ENCODE assay signal across 15 cellular contexts in genomic region chr2:16656087-16656486, GRCh38. TPM values are rescaled to one million over a fixed set of nuclear protein-coding genes. Genes with fewer than 3 reads are reported as not detected.
DNase-seq lines count a peak whose midpoint lies in the region; ATAC-seq and TF ChIP-seq lines count a peak whose summit lies in the region.
"Had no signal": no experiment of that assay in that cellular context is flagged by ENCODE, and none has a peak within 500 bp of the region (broad histone marks: within the 10 kb centered on the region; RNA-seq: fewer than 3 reads in every experiment).

No MANE protein-coding gene starts in this region.

- no peak overlapping the region for H3K4me3 ChIP-seq in BLaER1
- peak overlapping the region; percentile 55; the same call in 1 of the 2 replicates for H3K4me3 ChIP-seq in OCI-LY3 (ENCODE audit: low read length)
- H3K4me3 ChIP-seq in left lung: no peak overlapping the region
- no peak overlapping the region for H3K4me3 ChIP-seq in sigmoid colon
- H3K4me3 ChIP-seq in HAP-1: no peak overlapping the region
- H3K4me3 ChIP-seq: cardiac muscle cell had no signal

- H3K9ac ChIP-seq in BLaER1 (peak overlapping the region; percentile 67; the same call in 1 of the 2 replicates), OCI-LY3 (ENCODE audit: low read length) (peak overlapping the region; percentile 52; the same call in 1 of the 2 replicates)

- DNase-seq in left lung (no peak), sigmoid colon (no peak), cerebellar nuclear complex (lab: John Stamatoyannopoulos, UW) (no peak), SW480 (ENCODE audit: low spot score) (no peak), HAP-1 (ENCODE audit: low spot score in 2 of 2) (no peak)
- DNase-seq: activated CD4-positive, alpha-beta T cell treated with anti-CD3 and anti-CD28 coated beads, Interleukin-2, amount 50 U/mL, for 4 hours; activated effector memory CD4-positive, alpha-beta T cell treated with Interleukin-2 at 50 U/mL for 16 hours; DMS53; NCI-H1436; NCI-H524 treated with DMSO at 0.1 percent for 48 hours; T1000 had no signal

- H3K9me3 ChIP-seq in BLaER1 (no peaks in the 10 kb centered on the region), OCI-LY3 (ENCODE audit: insufficient read depth, low read length) (no peaks in the 10 kb centered on the region), left lung (no peaks in the 10 kb centered on the region), sigmoid colon (no peaks in the 10 kb centered on the region), HAP-1 (no peaks in the 10 kb centered on the region)

- TF ChIP-seq EP300 in sigmoid colon (IDR thresholded peaks at IDR 0.05): no peak

- 89 to 95% methylated on average over 2 of the region's 2 CpGs for WGBS in sigmoid colon, 2 donors

- H3K79me2 ChIP-seq in OCI-LY3 (ENCODE audit: low read length): peaks cover 5% of the 10 kb centered on the region

- peak overlapping the region; percentile 88 for H3K4me2 ChIP-seq in BLaER1
- H3K4me2 ChIP-seq in OCI-LY3 (ENCODE audit: low read length): peak overlapping the region; percentile 71

- in situ Hi-C loops in HAP-1 (cut with MboI; ENCODE audit: low sequenced_read_pairs): no loop called here

- no peak for TF ChIP-seq POLR2A in sigmoid colon (IDR thresholded peaks at IDR 0.05)

- H3K27me3 ChIP-seq in BLaER1 (no peaks in the 10 kb centered on the region), OCI-LY3 (ENCODE audit: low read depth, low read length) (no peaks in the 10 kb centered on the region), left lung (no peaks in the 10 kb centered on the region), sigmoid colon (no peaks in the 10 kb centered on the region), HAP-1 (ENCODE audit: low read depth) (no peaks in the 10 kb centered on the region)
- H3K27me3 ChIP-seq: cardiac muscle cell had no signal

- peaks cover 98% of the 10 kb centered on the region for H3K4me1 ChIP-seq in BLaER1
- H3K4me1 ChIP-seq in OCI-LY3 (ENCODE audit: low read length): peaks cover 86% of the 10 kb centered on the region
- peaks cover 46 to 93% of the 10 kb centered on the region in 2 donors for H3K4me1 ChIP-seq in left lung
- peaks cover 0 to 96% (median 73%) of the 10 kb centered on the region in 4 donors for H3K4me1 ChIP-seq in sigmoid colon
- no peaks in the 10 kb centered on the region for H3K4me1 ChIP-seq in HAP-1

- TF ChIP-seq CTCF in OCI-LY3 (IDR thresholded peaks at IDR 0.05; ENCODE audit: low read depth, low read length) (no peak), left lung (IDR thresholded peaks at IDR 0.05) (no peak), sigmoid colon (IDR thresholded peaks at IDR 0.05) (no peak)

- peak overlapping the region; percentile 84 for H3K27ac ChIP-seq in BLaER1
- peak overlapping the region; percentile 90 for H3K27ac ChIP-seq in OCI-LY3 (ENCODE audit: low read length)
- H3K27ac ChIP-seq in left lung: peak overlapping the region; percentile 58 to 87
- peak overlapping the region; percentile 15 to 62 (median 36) for H3K27ac ChIP-seq in sigmoid colon
- H3K27ac ChIP-seq: cardiac muscle cell had no signal

- ATAC-seq in left lung: no peak
- ATAC-seq in HG02571 (IDR thresholded peaks at IDR 0.05; ENCODE audit: unreplicated experiment): no peak

- intact Hi-C loops in left lung (cut with DNase I) (no loop called here), sigmoid colon (cut with DNase I) (no loop called here)

- no peak overlapping the region for H2AFZ ChIP-seq in OCI-LY3 (ENCODE audit: low read depth, low read length)

- H4K20me1 ChIP-seq in BLaER1 (no peaks in the 10 kb centered on the region), OCI-LY3 (ENCODE audit: insufficient read depth, low read length) (no peaks in the 10 kb centered on the region)

- H3K36me3 ChIP-seq in BLaER1: no peaks in the 10 kb centered on the region
- H3K36me3 ChIP-seq in OCI-LY3 (replicated peaks; ENCODE audit: low read depth, low read length): peaks cover 2% of the 10 kb centered on the region
- no peaks in the 10 kb centered on the region for H3K36me3 ChIP-seq in left lung
- H3K36me3 ChIP-seq in sigmoid colon: no peaks in the 10 kb centered on the region
- no peaks in the 10 kb centered on the region for H3K36me3 ChIP-seq in HAP-1 (replicated peaks)
- H3K36me3 ChIP-seq: cardiac muscle cell had no signal

RNA-seq across cellular contexts. Expression of gene CYRIA, which starts 9.5 kb away (rescaled TPM):
- 10 to 100 TPM; 20.3 to 21.3 TPM for total RNA-seq in left lung
- total RNA-seq in sigmoid colon: 10 to 100 TPM in 3 of 4 donors, 1 to 10 TPM in 1; 9.0 to 15.3 (median 12.5) TPM
- polyA plus RNA-seq in sigmoid colon: 1 to 10 TPM in 2 of 3 donors, under 1 TPM in 1; 0.92 to 5.0 (median 3.0) TPM

Comparison
In these comparisons a context has a peak if more than half of its experiments do, and no peak if none do; other contexts are left out.
1. H3K27ac ChIP-seq: peak in every context shown above with its lines; median percentile 90 in OCI-LY3; 84 in BLaER1; 72 in left lung; 36 in sigmoid colon.